ENCODE assay signal across 1 cellular context in genomic region chr7:99733448-99733847, GRCh38.
TF ChIP-seq lines count a peak whose summit lies in the region.

No MANE protein-coding gene starts in this region.

TF ChIP-seq in GM23338, 12 proteins besides CTCF, POLR2A, EP300 and RAD21:
- TF ChIP-seq ZNF462 (CRISPR knock-in tag; IDR thresholded peaks at IDR 0.05) (no peak), NANOG (IDR thresholded peaks at IDR 0.05; ENCODE audit: borderline replicate concordance) (no peak), JUNB (IDR thresholded peaks at IDR 0.05; ENCODE audit: unreplicated experiment) (no peak), CREB1 (CRISPR knock-in tag; IDR thresholded peaks at IDR 0.05; ENCODE audit: low read depth) (no peak), ZNF114 (CRISPR knock-in tag; IDR thresholded peaks at IDR 0.05) (no peak), POLR2AphosphoS5 (IDR thresholded peaks at IDR 0.05; ENCODE audit: low read depth) (no peak), REST (IDR thresholded peaks at IDR 0.05; ENCODE audit: unreplicated experiment) (no peak), STAT1 (IDR thresholded peaks at IDR 0.05; ENCODE audit: unreplicated experiment) (no peak), ETS1 (IDR thresholded peaks at IDR 0.05) (no peak), ZNF331 (CRISPR knock-in tag; IDR thresholded peaks at IDR 0.05; ENCODE audit: low read depth) (no peak)
